In the genomic region with DNA sequence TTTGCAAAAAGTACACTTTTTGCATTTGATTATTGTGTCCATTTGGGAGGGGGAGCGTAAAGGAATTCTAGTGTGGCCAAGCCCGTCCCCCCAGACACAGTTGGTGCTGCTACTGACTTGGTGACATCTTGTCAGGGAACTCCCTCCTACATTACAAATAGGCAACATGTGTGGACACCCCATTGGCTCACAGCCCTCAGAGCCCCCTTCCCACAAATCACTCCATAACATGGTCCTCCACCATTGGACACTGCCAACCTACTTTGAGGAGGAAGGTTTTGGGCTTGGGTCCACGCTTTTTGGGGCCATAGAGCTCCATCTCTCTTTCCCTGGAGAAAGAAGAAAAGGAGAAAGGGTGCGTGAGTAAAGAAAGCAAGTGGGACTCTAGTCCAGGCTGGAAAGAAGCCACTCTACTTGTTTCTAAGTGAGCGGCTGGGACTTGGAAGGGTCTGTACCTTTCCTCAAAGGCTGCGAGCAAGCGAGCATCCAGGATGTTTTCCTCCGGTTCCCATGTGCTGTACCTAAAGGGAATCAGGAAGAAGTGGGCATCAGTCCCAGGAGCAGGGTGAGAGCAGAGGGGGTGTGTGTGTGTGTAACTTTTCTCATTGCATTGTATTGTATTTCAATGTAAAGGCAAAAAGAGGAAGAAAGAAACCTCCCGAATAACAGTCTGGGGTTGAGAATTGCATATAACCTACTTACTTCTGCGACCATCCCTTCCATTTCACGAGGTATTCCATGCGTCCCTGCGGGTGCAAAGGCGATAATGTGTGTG, we compare ENCODE assay signal across 8 cellular contexts. TPM values are rescaled to one million over a fixed set of nuclear protein-coding genes. Genes with fewer than 3 reads are reported as not detected.
DNase-seq lines count a peak whose midpoint lies in the region; ATAC-seq and TF ChIP-seq lines count a peak whose summit lies in the region.

No MANE protein-coding gene starts in this region.

- no peak overlapping the region for H3K4ac ChIP-seq in neuronal stem cell (ENCODE audit: low read length)

- WGBS in neuronal stem cell (ENCODE audit: extremely low coverage in 2 of 2, insufficient read length in 2 of 2, insufficient replicate concordance in 1 of 2), 2 donors, result no CpG with 5 or more reads among the region's 14 CpGs

- H3K4me3 Mint-ChIP-seq in CD8-positive, alpha-beta T cell, result peak overlapping the region; percentile 86

- no peaks in the 10 kb centered on the region for H3K9me3 Mint-ChIP-seq in CD8-positive, alpha-beta T cell

- CTCF ChIA-PET in CD8-positive, alpha-beta T cell (lab: Charles Lee), result interaction anchor here (1.2 to 1.7 kb wide), 2 partner anchors 13 to 196 kb away, joined by 3 to 4 read pairs; no protein-coding TSS in a partner anchor

- peak overlapping the region; percentile 98 for H2BK5ac ChIP-seq in neuronal stem cell (ENCODE audit: low read length)

- H3K36me3 ChIP-seq in CD8-positive, alpha-beta T cell (ENCODE audit: insufficient read depth, low read length), result no peaks in the 10 kb centered on the region
- H3K36me3 ChIP-seq in effector memory CD4-positive, alpha-beta T cell (ENCODE audit: control insufficient read depth, insufficient read depth, low read length), result no peaks in the 10 kb centered on the region
- peaks cover 4 to 22% of the 10 kb centered on the region in 2 donors for H3K36me3 ChIP-seq in neuronal stem cell (replicated peaks in 1 of 2; ENCODE audit: control insufficient read depth in 2 of 2, insufficient read depth in 2 of 2, low read length in 2 of 2)

- peaks cover 36% of the 10 kb centered on the region for H3K27me3 Mint-ChIP-seq in CD8-positive, alpha-beta T cell (ENCODE audit: low read depth)

- peak overlapping the region; percentile 98 for H3K18ac ChIP-seq in neuronal stem cell (ENCODE audit: low read length)

- DNase-seq in CD8-positive, alpha-beta T cell, result no peak
- DNase-seq in NAMALWA (ENCODE audit: low spot score) (peak; percentile 61), neuronal stem cell (ENCODE audit: low spot score) (no peak)
- DNase-seq in effector memory CD4-positive, alpha-beta T cell, result no peak

- no peak overlapping the region for H4K91ac ChIP-seq in neuronal stem cell (ENCODE audit: low read depth, low read length, poor library complexity)

- H3K9me3 ChIP-seq in CD8-positive, alpha-beta T cell (ENCODE audit: low read length), result no peaks in the 10 kb centered on the region
- H3K9me3 ChIP-seq in effector memory CD4-positive, alpha-beta T cell (ENCODE audit: control insufficient read depth, low read length), result no peaks in the 10 kb centered on the region
- peaks cover 0 to 4% of the 10 kb centered on the region in 2 donors for H3K9me3 ChIP-seq in neuronal stem cell (replicated peaks in 1 of 2; ENCODE audit: control insufficient read depth in 2 of 2, insufficient read depth in 1 of 2, low read depth in 1 of 2, low read length in 2 of 2)

- peaks cover 37% of the 10 kb centered on the region for H3K4me1 Mint-ChIP-seq in CD8-positive, alpha-beta T cell (ENCODE audit: low read depth)

- H3K27ac ChIP-seq in CD8-positive, alpha-beta T cell (ENCODE audit: low read depth, low read length), result no peak overlapping the region
- no peak overlapping the region for H3K27ac ChIP-seq in effector memory CD4-positive, alpha-beta T cell (ENCODE audit: insufficient read depth, low read length, poor library complexity, severe bottlenecking)
- no peak overlapping the region for H3K27ac ChIP-seq in neuronal stem cell (replicated peaks; ENCODE audit: low read length)

- no peak overlapping the region for H2AK5ac ChIP-seq in neuronal stem cell (ENCODE audit: low read depth, low read length)

- H3K23ac ChIP-seq in neuronal stem cell (ENCODE audit: low read depth, low read length, poor library complexity), result peak overlapping the region; percentile 77

- peaks cover 4% of the 10 kb centered on the region for H3K36me3 Mint-ChIP-seq in CD8-positive, alpha-beta T cell

- no peak overlapping the region for H2BK120ac ChIP-seq in neuronal stem cell (ENCODE audit: low read depth, low read length)

- no peak overlapping the region for H2AFZ ChIP-seq in neuronal stem cell (ENCODE audit: low read length)

- no peak overlapping the region for H2BK15ac ChIP-seq in neuronal stem cell (ENCODE audit: low read length)

- POLR2A ChIA-PET in CD8-positive, alpha-beta T cell (lab: Charles Lee), result interaction anchor here (1.1 to 3.7 kb wide), 6 partner anchors 11 to 201 kb away, joined by 3 to 41 read pairs (median 12); partner anchors contain the start of gene CBX4

- TF ChIP-seq CTCF in CD8-positive, alpha-beta T cell (IDR thresholded peaks at IDR 0.05), result no peak

- H3K4me3 ChIP-seq in CD8-positive, alpha-beta T cell (ENCODE audit: low read depth, low read length), result peak overlapping the region; percentile 51
- H3K4me3 ChIP-seq in effector memory CD4-positive, alpha-beta T cell (ENCODE audit: insufficient read depth, low read depth, low read length, poor library complexity, severe bottlenecking), result peak overlapping the region; percentile 62
- H3K4me3 ChIP-seq in neuronal stem cell (ENCODE audit: low read length in 2 of 2), result peak overlapping the region; percentile 58 to 92

- peak overlapping the region; percentile 81 for H3K4me2 ChIP-seq in neuronal stem cell (ENCODE audit: insufficient read depth, low read length, poor library complexity, severe bottlenecking)

- no peak for ATAC-seq in CD8-positive, alpha-beta T cell
- ATAC-seq in GM18517 (IDR thresholded peaks at IDR 0.05; ENCODE audit: unreplicated experiment), result no peak
- ATAC-seq in esophagus mucosa, result no peak
- no peak for ATAC-seq in GM19397 (IDR thresholded peaks at IDR 0.05; ENCODE audit: unreplicated experiment)
- no peak for ATAC-seq in HG02840 (IDR thresholded peaks at IDR 0.05; ENCODE audit: low FRiP score, unreplicated experiment)

- intact Hi-C loops in CD8-positive, alpha-beta T cell (cut with DNase I, micrococcal nuclease), result loop anchor here (2.0 to 10.0 kb wide), 5 partner anchors 17 to 951 kb away; partner anchors contain the start of genes CBX2 (in 2 of the 2), RNF213 (in 1 of the 2) and USP36 (in 1 of the 2)

- H3K79me1 ChIP-seq in neuronal stem cell (ENCODE audit: low read depth, low read length), result peaks cover 2% of the 10 kb centered on the region

- peak overlapping the region; percentile 92 for H3K9ac ChIP-seq in neuronal stem cell (ENCODE audit: low read depth, low read length, poor library complexity)

- peak overlapping the region; percentile 59 for H2BK12ac ChIP-seq in neuronal stem cell (ENCODE audit: low read length)

- H3K27ac Mint-ChIP-seq in CD8-positive, alpha-beta T cell, result no peak overlapping the region

- H3K4me1 ChIP-seq in CD8-positive, alpha-beta T cell (ENCODE audit: insufficient read depth, low read length), result peaks cover 52% of the 10 kb centered on the region
- peaks cover 52% of the 10 kb centered on the region for H3K4me1 ChIP-seq in effector memory CD4-positive, alpha-beta T cell (ENCODE audit: control insufficient read depth, insufficient read depth, low read length, poor library complexity, severe bottlenecking)
- peaks cover 47 to 62% of the 10 kb centered on the region in 2 donors for H3K4me1 ChIP-seq in neuronal stem cell (ENCODE audit: control insufficient read depth in 2 of 2, insufficient read depth in 1 of 2, low read depth in 1 of 2, low read length in 2 of 2)

- no peak overlapping the region for H3K14ac ChIP-seq in neuronal stem cell (ENCODE audit: low read length)

- H3K27me3 ChIP-seq in CD8-positive, alpha-beta T cell (ENCODE audit: insufficient read depth, low read length), result peaks cover 47% of the 10 kb centered on the region
- H3K27me3 ChIP-seq in effector memory CD4-positive, alpha-beta T cell (replicated peaks; ENCODE audit: control insufficient read depth, insufficient read depth, low read length, poor library complexity, severe bottlenecking), result peaks cover 54% of the 10 kb centered on the region
- H3K27me3 ChIP-seq in neuronal stem cell (ENCODE audit: control insufficient read depth in 3 of 3, insufficient read depth in 3 of 3, low read depth in 1 of 3, low read length in 3 of 3), result peaks cover 45 to 76% (median 47%) of the 10 kb centered on the region in 3 experiments

- no peak overlapping the region for H4K8ac ChIP-seq in neuronal stem cell (ENCODE audit: low read depth, low read length)

RNA-seq across cellular contexts. Expression of gene CBX8, which starts 0.9 kb away (rescaled TPM):
- 1 to 10 TPM; 3.7 to 4.0 TPM for total RNA-seq in CD8-positive, alpha-beta T cell
- 5.5 TPM for polyA plus RNA-seq in neuronal stem cell (2013, experiment 1 of 2)
- 5.0 TPM for polyA plus RNA-seq in neuronal stem cell (2013, experiment 2 of 2)
- 3.8 TPM for total RNA-seq in esophagus mucosa

RNA-seq across cellular contexts. Expression of gene CBX2, which starts 18.0 kb away (rescaled TPM):
- total RNA-seq in CD8-positive, alpha-beta T cell, result under 1 TPM; 0.14 to 0.56 TPM
- polyA plus RNA-seq in neuronal stem cell (2013, experiment 1 of 2), result 72.5 TPM
- 70.8 TPM for polyA plus RNA-seq in neuronal stem cell (2013, experiment 2 of 2)
- 3.8 TPM for total RNA-seq in esophagus mucosa

RNA-seq across cellular contexts. Expression of gene CBX4, which starts 43.3 kb away (rescaled TPM):
- total RNA-seq in CD8-positive, alpha-beta T cell, result 100 to 1,000 TPM; 263 to 268 TPM
- 10.0 TPM for polyA plus RNA-seq in neuronal stem cell (2013, experiment 1 of 2)
- polyA plus RNA-seq in neuronal stem cell (2013, experiment 2 of 2), result 10.0 TPM
- 25.2 TPM for total RNA-seq in esophagus mucosa

Comparison
In these comparisons a context has a peak if more than half of its experiments do, and no peak if none do; other contexts are left out.
1. RNA of gene CBX4, which starts 43.3 kb away (total RNA-seq): 263 to 268 TPM in CD8-positive, alpha-beta T cell; 25.2 TPM in esophagus mucosa (single experiment); every median in the first group is over 10 times any median in the second.
2. Peak in every context shown above with its lines, with median percentiles within 50 percentile points of each other: H3K4me3 ChIP-seq.